ENCODE assay signal across 19 cellular contexts in the genomic region with DNA sequence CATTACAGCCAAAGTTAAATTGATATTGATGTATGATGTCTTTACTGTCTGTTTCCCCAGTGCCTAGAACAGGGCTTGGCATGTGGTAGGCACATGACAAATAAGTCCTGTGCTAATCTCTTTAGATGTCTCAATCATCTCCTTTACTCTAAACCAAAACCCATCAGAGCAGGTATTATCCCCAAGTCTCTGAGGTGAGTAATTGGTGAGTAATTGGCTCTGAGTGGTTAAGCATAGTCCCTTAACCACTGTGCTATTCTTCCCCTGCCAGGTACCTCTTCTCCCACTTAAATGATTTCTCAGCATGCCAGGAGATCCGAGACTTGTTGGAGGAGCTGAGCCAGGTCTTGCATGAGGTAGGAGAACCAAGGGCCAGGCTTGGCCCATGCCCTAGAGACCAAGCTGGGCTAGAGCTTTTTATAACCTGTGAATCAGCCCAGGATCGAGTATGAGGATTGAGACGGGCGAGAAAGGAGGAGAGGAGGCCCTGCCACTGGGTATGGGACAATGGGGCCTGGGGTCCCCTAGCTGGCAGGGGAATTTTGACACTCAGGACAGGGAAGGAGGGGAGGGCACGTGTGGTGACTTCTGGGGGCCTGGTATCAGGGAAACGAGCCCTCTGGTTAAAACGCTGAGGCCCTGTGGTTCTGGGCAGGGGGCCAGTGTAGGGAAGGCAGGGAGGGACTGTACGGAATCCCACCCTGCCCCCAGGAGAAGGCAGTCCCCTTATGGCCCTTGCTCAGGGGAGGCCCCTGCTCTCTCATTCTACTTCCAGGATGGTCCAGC. TPM values are rescaled to one million over a fixed set of nuclear protein-coding genes. Genes with fewer than 3 reads are reported as not detected.
DNase-seq lines count a peak whose midpoint lies in the region; ATAC-seq and TF ChIP-seq lines count a peak whose summit lies in the region.
"Had no signal": no experiment of that assay in that cellular context is flagged by ENCODE, and none has a peak within 500 bp of the region (broad histone marks: within the 10 kb centered on the region; RNA-seq: fewer than 3 reads in every experiment).

No MANE protein-coding gene starts in this region.

- H3K4me1 Mint-ChIP-seq in activated T-helper 2 cell treated with anti-CD3 and anti-CD28 coated beads, Interferon-gamma antibody, Interleukin-2, Interleukin-4, amounts not matched to agents 10 μg/mL and 5 μg/mL and 100 μg/mL, durations not matched to agents 14 hours and 24 hours and 36 hours (ENCODE audit: low read depth): peaks cover 5% of the 10 kb centered on the region

- no peaks in the 10 kb centered on the region for H3K36me3 Mint-ChIP-seq in activated T-helper 2 cell treated with anti-CD3 and anti-CD28 coated beads, Interferon-gamma antibody, Interleukin-2, Interleukin-4, amounts not matched to agents 10 μg/mL and 5 μg/mL and 100 μg/mL, durations not matched to agents 14 hours and 24 hours and 36 hours (ENCODE audit: low read depth)
- H3K36me3 Mint-ChIP-seq: activated CD4-positive, alpha-beta memory T cell treated with anti-CD3 and anti-CD28 coated beads for 36 hours; CD14-positive monocyte; natural killer cell treated with Interleukin-12 subunit alpha and Interleukin-12 subunit beta and Interleukin-15 and Interleukin-18, amount 100 ng/mL, for 72 hours had no signal

- no peaks in the 10 kb centered on the region for H3K9me3 Mint-ChIP-seq in activated T-helper 2 cell treated with anti-CD3 and anti-CD28 coated beads, Interferon-gamma antibody, Interleukin-2, Interleukin-4, amounts not matched to agents 10 μg/mL and 5 μg/mL and 100 μg/mL, durations not matched to agents 14 hours and 24 hours and 36 hours
- H3K9me3 Mint-ChIP-seq: activated CD4-positive, alpha-beta memory T cell treated with anti-CD3 and anti-CD28 coated beads for 36 hours; CD14-positive monocyte; natural killer cell treated with Interleukin-12 subunit alpha and Interleukin-12 subunit beta and Interleukin-15 and Interleukin-18, amount 100 ng/mL, for 72 hours; stimulated activated naive CD8-positive, alpha-beta T cell treated with anti-CD3 and anti-CD28 coated beads, Interleukin-15, Interleukin-2, amounts not matched to agents 100 ng/mL and 50 ng/mL, for 24 hours had no signal

- intact Hi-C loops in psoas muscle (cut with DNase I): loop anchor here in 1 of 2 donors (5.0 kb wide), 1 partner anchor 51 kb away; the partner anchor contains the start of gene CEP85
- intact Hi-C loops in activated T-helper 2 cell treated with anti-CD3 and anti-CD28 coated beads, Interferon-gamma antibody, Interleukin-2, Interleukin-4, amounts not matched to agents 10 μg/mL and 5 μg/mL and 100 μg/mL, durations not matched to agents 14 hours and 24 hours and 36 hours (cut with micrococcal nuclease): no loop called here

- H3K27me3 ChIP-seq in psoas muscle (ENCODE audit: insufficient read depth in 3 of 3, low read length in 2 of 3) (no peaks in the 10 kb centered on the region), suprapubic skin (no peaks in the 10 kb centered on the region)
- H3K27me3 ChIP-seq: upper lobe of left lung had no signal

- no peaks in the 10 kb centered on the region for H3K27me3 Mint-ChIP-seq in activated T-helper 2 cell treated with anti-CD3 and anti-CD28 coated beads, Interferon-gamma antibody, Interleukin-2, Interleukin-4, amounts not matched to agents 10 μg/mL and 5 μg/mL and 100 μg/mL, durations not matched to agents 14 hours and 24 hours and 36 hours (ENCODE audit: low read depth)
- H3K27me3 Mint-ChIP-seq: activated CD4-positive, alpha-beta memory T cell treated with anti-CD3 and anti-CD28 coated beads for 36 hours; stimulated activated naive CD8-positive, alpha-beta T cell treated with anti-CD3 and anti-CD28 coated beads, Interleukin-15, Interleukin-2, amounts not matched to agents 100 ng/mL and 50 ng/mL, for 24 hours had no signal

- no peak overlapping the region for H3K27ac Mint-ChIP-seq in activated T-helper 2 cell treated with anti-CD3 and anti-CD28 coated beads, Interferon-gamma antibody, Interleukin-2, Interleukin-4, amounts not matched to agents 10 μg/mL and 5 μg/mL and 100 μg/mL, durations not matched to agents 14 hours and 24 hours and 36 hours
- H3K27ac Mint-ChIP-seq: activated CD4-positive, alpha-beta memory T cell treated with anti-CD3 and anti-CD28 coated beads for 36 hours; natural killer cell treated with Interleukin-12 subunit alpha and Interleukin-12 subunit beta and Interleukin-15 and Interleukin-18, amount 100 ng/mL, for 72 hours; stimulated activated naive CD8-positive, alpha-beta T cell treated with anti-CD3 and anti-CD28 coated beads, Interleukin-15, Interleukin-2, amounts not matched to agents 100 ng/mL and 50 ng/mL, for 24 hours had no signal

- no peak for TF ChIP-seq POLR2A in suprapubic skin (IDR thresholded peaks at IDR 0.05)

- 18 to 30% (median 26%) methylated on average over 8 of the region's 8 CpGs for WGBS in psoas muscle, 3 donors
- WGBS in suprapubic skin: 70% methylated on average over 8 of the region's 8 CpGs

- peak overlapping the region; percentile 68 for H3K4me3 ChIP-seq in psoas muscle
- H3K4me3 ChIP-seq in suprapubic skin: no peak overlapping the region
- H3K4me3 ChIP-seq: upper lobe of left lung had no signal

- H3K4me3 Mint-ChIP-seq in activated T-helper 2 cell treated with anti-CD3 and anti-CD28 coated beads, Interferon-gamma antibody, Interleukin-2, Interleukin-4, amounts not matched to agents 10 μg/mL and 5 μg/mL and 100 μg/mL, durations not matched to agents 14 hours and 24 hours and 36 hours (ENCODE audit: low read depth): no peak overlapping the region
- H3K4me3 Mint-ChIP-seq: activated CD4-positive, alpha-beta memory T cell treated with anti-CD3 and anti-CD28 coated beads for 36 hours; CD14-positive monocyte; natural killer cell treated with Interleukin-12 subunit alpha and Interleukin-12 subunit beta and Interleukin-15 and Interleukin-18, amount 100 ng/mL, for 72 hours; stimulated activated naive CD8-positive, alpha-beta T cell treated with anti-CD3 and anti-CD28 coated beads, Interleukin-15, Interleukin-2, amounts not matched to agents 100 ng/mL and 50 ng/mL, for 24 hours had no signal

- TF ChIP-seq EP300 in suprapubic skin (IDR thresholded peaks at IDR 0.05): no peak

- H3K9me3 ChIP-seq in psoas muscle (no peaks in the 10 kb centered on the region), suprapubic skin (no peaks in the 10 kb centered on the region)
- H3K9me3 ChIP-seq: upper lobe of left lung had no signal

- H3K27ac ChIP-seq in epithelial cell of prostate: peak overlapping the region; percentile 59
- H3K27ac ChIP-seq in psoas muscle: peak overlapping the region; percentile 99
- no peak overlapping the region for H3K27ac ChIP-seq in suprapubic skin
- H3K27ac ChIP-seq: upper lobe of left lung had no signal

- H3K4me1 ChIP-seq in psoas muscle: peaks cover 11% of the 10 kb centered on the region
- H3K4me1 ChIP-seq in suprapubic skin: peaks cover 8% of the 10 kb centered on the region

- TF ChIP-seq CTCF in psoas muscle (IDR thresholded peaks at IDR 0.05) (no peak), suprapubic skin (IDR thresholded peaks at IDR 0.05) (no peak)

- ATAC-seq in activated CD4-positive, CD25-positive, alpha-beta regulatory T cell treated with anti-CD3 and anti-CD28 coated beads, Interleukin-2, amount 50 U/mL, for 24 hours: peak; percentile 92 to 93
- ATAC-seq in psoas muscle: peak; percentile 92 to 94 (median 93)

- peaks cover 0 to 32% of the 10 kb centered on the region in 2 donors for H3K36me3 ChIP-seq in psoas muscle (ENCODE audit: insufficient read depth in 1 of 2, low read depth in 1 of 2)
- peaks cover 26% of the 10 kb centered on the region for H3K36me3 ChIP-seq in suprapubic skin

- no peak for DNase-seq in activated CD4-positive, CD25-positive, alpha-beta regulatory T cell treated with anti-CD3 and anti-CD28 coated beads, Interleukin-2, amount 50 U/mL, for 72 hours
- DNase-seq in NCI-H82 treated with DMSO at 0.1 percent for 48 hours (lab: John Stamatoyannopoulos, UW; ENCODE audit: unreplicated experiment) (peak; percentile 77), epithelial cell of prostate (ENCODE audit: low read depth, low spot score) (peak; percentile 83), psoas muscle (peak; percentile 53 to 86), suprapubic skin (ENCODE audit: low spot score in 2 of 2) (no peak), NCI-H1048 (lab: John Stamatoyannopoulos, UW) (no peak)
- no peak for DNase-seq in activated T-helper 2 cell treated with anti-CD3 and anti-CD28 coated beads, Interferon-gamma antibody, Interleukin-2, Interleukin-4, amounts not matched to agents 10 μg/mL and 5 μg/mL and 100 μg/mL, durations not matched to agents 14 hours and 24 hours and 36 hours (ENCODE audit: low spot score)
- DNase-seq: activated CD4-positive, alpha-beta memory T cell treated with anti-CD3 and anti-CD28 coated beads for 36 hours; GOT3; MV-4-11; NCI-H2171; NCI-H748 treated with DMSO at 0.1 percent for 48 hours; upper lobe of left lung had no signal

RNA-seq across cellular contexts. Expression of gene CNKSR1, which starts 4.5 kb away (rescaled TPM):
- total RNA-seq in psoas muscle (10 to 100 TPM; 54.8 to 90.4 (median 73.0) TPM), suprapubic skin (10 to 100 TPM; 45.6 to 91.2 (median 53.7) TPM)
- polyA plus RNA-seq in psoas muscle: 10 to 100 TPM; 11.0 to 45.3 (median 24.5) TPM
- total RNA-seq in activated T-helper 2 cell treated with anti-CD3 and anti-CD28 coated beads, Interferon-gamma antibody, Interleukin-2, Interleukin-4, amounts not matched to agents 10 μg/mL and 5 μg/mL and 100 μg/mL, durations not matched to agents 14 hours and 24 hours and 36 hours: 3.4 TPM in 2 replicates
- total RNA-seq: glomerular endothelial cell, pulmonary artery endothelial cell had no signal
- polyA plus RNA-seq: CD14-positive monocyte had no signal

RNA-seq across cellular contexts. Expression of gene CATSPER4, which starts 8.6 kb away (rescaled TPM):
- total RNA-seq in psoas muscle (under 1 TPM in 1 of 4 donors, not detected in 3; 0.24 TPM), suprapubic skin (not detected)
- polyA plus RNA-seq in psoas muscle: under 1 TPM in 1 of 3 donors, not detected in 2; 0.01 TPM
- total RNA-seq in activated T-helper 2 cell treated with anti-CD3 and anti-CD28 coated beads, Interferon-gamma antibody, Interleukin-2, Interleukin-4, amounts not matched to agents 10 μg/mL and 5 μg/mL and 100 μg/mL, durations not matched to agents 14 hours and 24 hours and 36 hours: not detected in 2 replicates
- total RNA-seq: activated CD4-positive, alpha-beta memory T cell treated with anti-CD3 and anti-CD28 coated beads for 36 hours; glomerular endothelial cell; natural killer cell treated with Interleukin-12 subunit alpha and Interleukin-12 subunit beta and Interleukin-15 and Interleukin-18, amount 100 ng/mL, for 72 hours; pulmonary artery endothelial cell; upper lobe of left lung had no signal
- polyA plus RNA-seq: CD14-positive monocyte had no signal

RNA-seq across cellular contexts. Expression of gene ZNF593OS, which starts 10.1 kb away (rescaled TPM):
- total RNA-seq in psoas muscle: 1 to 10 TPM; 1.6 to 4.2 (median 2.9) TPM
- under 1 TPM; 0.16 to 0.70 (median 0.44) TPM for polyA plus RNA-seq in psoas muscle
- not detected for total RNA-seq in suprapubic skin
- total RNA-seq in activated T-helper 2 cell treated with anti-CD3 and anti-CD28 coated beads, Interferon-gamma antibody, Interleukin-2, Interleukin-4, amounts not matched to agents 10 μg/mL and 5 μg/mL and 100 μg/mL, durations not matched to agents 14 hours and 24 hours and 36 hours: not detected in 2 replicates
- total RNA-seq: activated CD4-positive, alpha-beta memory T cell treated with anti-CD3 and anti-CD28 coated beads for 36 hours; glomerular endothelial cell; natural killer cell treated with Interleukin-12 subunit alpha and Interleukin-12 subunit beta and Interleukin-15 and Interleukin-18, amount 100 ng/mL, for 72 hours; pulmonary artery endothelial cell; upper lobe of left lung had no signal

RNA-seq across cellular contexts. Expression of gene ZNF593, which starts 12.1 kb away (rescaled TPM):
- total RNA-seq in psoas muscle (100 to 1,000 TPM in 1 of 4 donors, 10 to 100 TPM in 3; 75.2 to 116 (median 78.3) TPM), suprapubic skin (10 to 100 TPM; 15.3 to 53.4 (median 28.3) TPM)
- polyA plus RNA-seq in psoas muscle: 100 to 1,000 TPM in 2 of 3 donors, 10 to 100 TPM in 1; 65.7 to 236 (median 162) TPM
- 57.5 and 65.0 TPM in 2 replicates for total RNA-seq in activated T-helper 2 cell treated with anti-CD3 and anti-CD28 coated beads, Interferon-gamma antibody, Interleukin-2, Interleukin-4, amounts not matched to agents 10 μg/mL and 5 μg/mL and 100 μg/mL, durations not matched to agents 14 hours and 24 hours and 36 hours

RNA-seq across cellular contexts. Expression of gene C1orf232, which starts 13.0 kb away (rescaled TPM):
- not detected for total RNA-seq in psoas muscle
- not detected for polyA plus RNA-seq in psoas muscle
- not detected for total RNA-seq in suprapubic skin
- total RNA-seq in activated T-helper 2 cell treated with anti-CD3 and anti-CD28 coated beads, Interferon-gamma antibody, Interleukin-2, Interleukin-4, amounts not matched to agents 10 μg/mL and 5 μg/mL and 100 μg/mL, durations not matched to agents 14 hours and 24 hours and 36 hours: not detected in 2 replicates
- total RNA-seq: activated CD4-positive, alpha-beta memory T cell treated with anti-CD3 and anti-CD28 coated beads for 36 hours; glomerular endothelial cell; natural killer cell treated with Interleukin-12 subunit alpha and Interleukin-12 subunit beta and Interleukin-15 and Interleukin-18, amount 100 ng/mL, for 72 hours; pulmonary artery endothelial cell; upper lobe of left lung had no signal
- polyA plus RNA-seq: CD14-positive monocyte had no signal

Comparison
In these comparisons a context has a peak if more than half of its experiments do, and no peak if none do; other contexts are left out.
1. DNase-seq: peak in NCI-H82 treated with DMSO at 0.1 percent for 48 hours (single experiment), epithelial cell of prostate (single experiment) and psoas muscle (2 of 2); none in activated CD4-positive, CD25-positive, alpha-beta regulatory T cell treated with anti-CD3 and anti-CD28 coated beads, Interleukin-2, amount 50 U/mL, for 72 hours (single experiment), suprapubic skin (0 of 2), activated T-helper 2 cell treated with anti-CD3 and anti-CD28 coated beads, Interferon-gamma antibody, Interleukin-2, Interleukin-4, amounts not matched to agents 10 μg/mL and 5 μg/mL and 100 μg/mL, durations not matched to agents 14 hours and 24 hours and 36 hours (single experiment) and NCI-H1048 (single experiment).
2. RNA of gene CNKSR1, which starts 4.5 kb away (total RNA-seq): 54.8 to 90.4 TPM in psoas muscle and 45.6 to 91.2 TPM in suprapubic skin; 3.4 TPM in activated T-helper 2 cell treated with anti-CD3 and anti-CD28 coated beads, Interferon-gamma antibody, Interleukin-2, Interleukin-4, amounts not matched to agents 10 μg/mL and 5 μg/mL and 100 μg/mL, durations not matched to agents 14 hours and 24 hours and 36 hours; every median in the first group is over 10 times any median in the second.